Comparison of ENCODE assay signal across 9 cellular contexts in genomic region chr18:75456277-75456676, GRCh38.
DNase-seq lines count a peak whose midpoint lies in the region; ATAC-seq lines count a peak whose summit lies in the region.
"Had no signal": no experiment of that assay in that cellular context is flagged by ENCODE, and none has a peak within 500 bp of the region (broad histone marks: within the 10 kb centered on the region; RNA-seq: fewer than 3 reads in every experiment).

No MANE protein-coding gene starts in this region.

- peaks cover 45% of the 10 kb centered on the region for H3K27me3 ChIP-seq in iPS-20b (ENCODE audit: insufficient read depth, low read length)

- H3K9me3 ChIP-seq in ES-I3 (ENCODE audit: control insufficient read depth, insufficient read depth, low read length), result no peaks in the 10 kb centered on the region; the same call in 1 of the 2 replicates
- peaks cover 9% of the 10 kb centered on the region for H3K9me3 ChIP-seq in iPS-20b (ENCODE audit: insufficient read depth, low read depth, low read length)

- ATAC-seq in HG02623 (IDR thresholded peaks at IDR 0.05; ENCODE audit: unreplicated experiment), result no peak

- H3K9ac ChIP-seq in ES-I3 (ENCODE audit: low read depth, low read length) (peak overlapping the region; percentile 54; the same call in 1 of the 2 replicates), iPS-20b (ENCODE audit: low read depth, low read length) (no peak overlapping the region)

- H3K4me3 ChIP-seq in iPS-20b (ENCODE audit: low read length), result peak overlapping the region; percentile 60

- DNase-seq in stimulated activated CD4-positive, alpha-beta T cell treated with anti-CD3 and anti-CD28 coated beads, Interleukin-1b, Interleukin-23, amount 100 ng/mL, for 48 hours, result peak; percentile 3
- DNase-seq in NCI-H1105 (lab: John Stamatoyannopoulos, UW) (no peak), hippocampal formation (lab: John Stamatoyannopoulos, UW) (no peak), NOMO-1 treated with dmso at 0.1 percent for 144 hours (lab: John Stamatoyannopoulos, UW; ENCODE audit: unreplicated experiment) (no peak)
- DNase-seq: KG1 had no signal

- H3K9me3 Mint-ChIP-seq in activated naive CD4-positive, alpha-beta T cell treated with anti-CD3 and anti-CD28 coated beads, Interleukin-2, amount 50 U/mL, for 24 hours, result peaks cover 10% of the 10 kb centered on the region

- H3K4me3 Mint-ChIP-seq in activated naive CD4-positive, alpha-beta T cell treated with anti-CD3 and anti-CD28 coated beads, Interleukin-2, amount 50 U/mL, for 24 hours, result peak overlapping the region; percentile 74

- H3K27me3 Mint-ChIP-seq in activated naive CD4-positive, alpha-beta T cell treated with anti-CD3 and anti-CD28 coated beads, Interleukin-2, amount 50 U/mL, for 24 hours, result peaks cover 30% of the 10 kb centered on the region

- H3K27ac ChIP-seq in iPS-20b (ENCODE audit: low read length), result no peak overlapping the region

- no peak overlapping the region for H3K27ac Mint-ChIP-seq in activated naive CD4-positive, alpha-beta T cell treated with anti-CD3 and anti-CD28 coated beads, Interleukin-2, amount 50 U/mL, for 24 hours

- H3K4me1 Mint-ChIP-seq in activated naive CD4-positive, alpha-beta T cell treated with anti-CD3 and anti-CD28 coated beads, Interleukin-2, amount 50 U/mL, for 24 hours, result peaks cover 14% of the 10 kb centered on the region

- H3K4me1 ChIP-seq in ES-I3 (ENCODE audit: insufficient read depth, low read length) (no peaks in the 10 kb centered on the region), iPS-20b (ENCODE audit: insufficient read depth, low read length) (no peaks in the 10 kb centered on the region; the same call in 1 of the 2 replicates)

- H3K36me3 Mint-ChIP-seq in activated naive CD4-positive, alpha-beta T cell treated with anti-CD3 and anti-CD28 coated beads, Interleukin-2, amount 50 U/mL, for 24 hours, result peaks cover 5% of the 10 kb centered on the region

- no peaks in the 10 kb centered on the region for H3K36me3 ChIP-seq in ES-I3 (ENCODE audit: insufficient read depth, low read length)
- no peaks in the 10 kb centered on the region for H3K36me3 ChIP-seq in iPS-20b (ENCODE audit: insufficient read depth, low read depth, low read length)
